14 cellular contexts compared by ENCODE assay signal in genomic region chr11:35066029-35066428, GRCh38.
DNase-seq lines count a peak whose midpoint lies in the region; ATAC-seq, FAIRE-seq and TF ChIP-seq lines count a peak whose summit lies in the region.
"Had no signal": no experiment of that assay in that cellular context is flagged by ENCODE, and none has a peak within 500 bp of the region (broad histone marks: within the 10 kb centered on the region; RNA-seq: fewer than 3 reads in every experiment).

No MANE protein-coding gene starts in this region.

- H3K9me1 ChIP-seq in IMR-90 (ENCODE audit: insufficient read depth, low read length): peaks cover 3% of the 10 kb centered on the region

- peak overlapping the region; percentile 76 for H3K23ac ChIP-seq in IMR-90 (ENCODE audit: low read depth, low read length)

- no peak overlapping the region for H2AK9ac ChIP-seq in IMR-90 (replicated peaks; ENCODE audit: low read depth, low read length, poor library complexity)

- 0 out of 2 replicates have a peak overlapping the region, but pooled peaks have one; percentile 40 for H4K5ac ChIP-seq in IMR-90 (ENCODE audit: low read depth, low read length)

- no peaks in the 10 kb centered on the region for H3K36me3 ChIP-seq in IMR-90 (ENCODE audit: control insufficient read depth, insufficient read depth, low read length)
- H3K36me3 ChIP-seq: colonic mucosa, upper lobe of left lung had no signal

- no TSS peak for BruUV-seq in IMR-90 (replicated peaks; lab: Mats Ljungman, UMichigan)

- intact Hi-C loops in CD4-positive, alpha-beta T cell (cut with DNase I, micrococcal nuclease): no loop called here
- intact Hi-C loops in IMR-90 (cut with micrococcal nuclease) (no loop called here), activated B cell treated with CpG ODN at 0.5 μM for 24 hours (cut with micrococcal nuclease) (loop anchor here (1.0 kb wide), 1 partner anchor 9 kb away; no protein-coding TSS in a partner anchor), natural killer cell (cut with micrococcal nuclease) (loop anchor here (2.0 kb wide), 1 partner anchor 15 kb away; no protein-coding TSS in a partner anchor)

- FAIRE-seq in RCC 7860 (lab: Jason Lieb, UNC): no peak

- H3K4me2 ChIP-seq in IMR-90 (ENCODE audit: low read depth, low read length): no peak overlapping the region

- peak overlapping the region; percentile 62 for H3K27ac Mint-ChIP-seq in CD4-positive, alpha-beta T cell
- H3K27ac Mint-ChIP-seq in activated B cell treated with CpG ODN at 0.5 μM for 24 hours (peak overlapping the region; percentile 78), natural killer cell (peak overlapping the region; percentile 81 to 84)

- peaks cover 26% of the 10 kb centered on the region for H3K4me1 Mint-ChIP-seq in CD4-positive, alpha-beta T cell (ENCODE audit: low read depth)
- peaks cover 56% of the 10 kb centered on the region for H3K4me1 Mint-ChIP-seq in activated B cell treated with CpG ODN at 0.5 μM for 24 hours
- H3K4me1 Mint-ChIP-seq in natural killer cell: peaks cover 36 to 37% of the 10 kb centered on the region in 2 donors

- ATAC-seq in CD4-positive, alpha-beta T cell (ENCODE audit: poor library complexity): no peak
- ATAC-seq in IMR-90 (ENCODE audit: low read depth): no peak
- ATAC-seq in activated B cell treated with CpG ODN at 0.5 μM for 24 hours (ENCODE audit: low read depth): peak; percentile 4
- ATAC-seq in natural killer cell: peak in 2 of 3 donors; percentile 26 to 32

- H3K79me1 ChIP-seq in IMR-90 (ENCODE audit: low read depth in 1 of 2, low read length in 2 of 2): no peaks in the 10 kb centered on the region; a peak in 1 of 4 replicates

- no peak for TF ChIP-seq RAD21 in IMR-90 (IDR thresholded peaks at IDR 0.05; ENCODE audit: low read length)

- peak overlapping the region; percentile 29; the same call in 1 of the 2 replicates for H4K91ac ChIP-seq in IMR-90 (ENCODE audit: insufficient read depth, low read depth, low read length)

- H3K36me3 Mint-ChIP-seq in CD4-positive, alpha-beta T cell (ENCODE audit: low read depth): peaks cover 17% of the 10 kb centered on the region
- H3K36me3 Mint-ChIP-seq in activated B cell treated with CpG ODN at 0.5 μM for 24 hours (ENCODE audit: low read depth) (peaks cover 10% of the 10 kb centered on the region), natural killer cell (peaks cover 15% of the 10 kb centered on the region)

- 0 out of 4 replicates have a peak overlapping the region, but pooled peaks of 1 of the 2 experiments have one; percentile 30 for H4K8ac ChIP-seq in IMR-90 (ENCODE audit: low read depth in 2 of 2, low read length in 2 of 2)

- dilution Hi-C loops in IMR-90 (cut with HindIII; ENCODE audit: low sequenced_read_pairs, unreplicated experiment): no loop called here

- CTCF ChIA-PET in CD4-positive, alpha-beta T cell (lab: Charles Lee): interaction anchor here (1.8 kb wide), 1 partner anchor 10 kb away, joined by 8 read pairs; no protein-coding TSS in a partner anchor
- CTCF ChIA-PET in IMR-90 (lab: Yijun Ruan, JAX) (no interaction called here), activated B cell treated with CpG ODN at 0.5 μM for 24 hours (lab: Charles Lee) (no interaction called here)

- H3K4me3 ChIP-seq in IMR-90 (ENCODE audit: insufficient read depth, low read depth, low read length): no peak overlapping the region
- H3K4me3 ChIP-seq: colonic mucosa, psoas muscle, upper lobe of left lung had no signal

- H3K9me3 ChIP-seq in CD4-positive, alpha-beta T cell (ENCODE audit: control insufficient read depth, low read length): peaks cover 9% of the 10 kb centered on the region
- H3K9me3 ChIP-seq in IMR-90 (ENCODE audit: control insufficient read depth, insufficient read depth, low read length): peaks cover 3% of the 10 kb centered on the region; the same call in 1 of the 2 replicates
- H3K9me3 ChIP-seq: colonic mucosa had no signal

- peak overlapping the region; percentile 53 for H3K14ac ChIP-seq in IMR-90 (replicated peaks; ENCODE audit: low read depth, low read length)

- H2BK15ac ChIP-seq in IMR-90 (ENCODE audit: low read depth, low read length): peak overlapping the region; percentile 43; the same call in 1 of the 3 replicates

- peak overlapping the region; percentile 85 for H2BK20ac ChIP-seq in IMR-90 (ENCODE audit: low read depth, low read length)

- TF ChIP-seq CTCF in CD4-positive, alpha-beta T cell (IDR thresholded peaks at IDR 0.05): no peak
- TF ChIP-seq CTCF in IMR-90 (conservative IDR thresholded peaks at IDR 0.05; ENCODE audit: low read depth, low read length): no peak
- TF ChIP-seq CTCF in activated B cell treated with CpG ODN at 0.5 μM for 24 hours (IDR thresholded peaks at IDR 0.05): no peak
- no peak for TF ChIP-seq CTCF in natural killer cell (IDR thresholded peaks at IDR 0.05)

- H3K56ac ChIP-seq in IMR-90 (ENCODE audit: extremely low read depth, insufficient read depth, low read length): no peak overlapping the region

- H2AK5ac ChIP-seq in IMR-90 (ENCODE audit: low read depth, low read length): peak overlapping the region; percentile 10; the same call in 1 of the 2 replicates

- H3K27me3 ChIP-seq in CD4-positive, alpha-beta T cell (ENCODE audit: control insufficient read depth, insufficient read depth, low read length): no peaks in the 10 kb centered on the region
- no peaks in the 10 kb centered on the region for H3K27me3 ChIP-seq in IMR-90 (ENCODE audit: control insufficient read depth, insufficient read depth, low read length)
- H3K27me3 ChIP-seq: colonic mucosa, upper lobe of left lung had no signal

- peak overlapping the region; percentile 9 for H2BK5ac ChIP-seq in IMR-90 (ENCODE audit: low read depth, low read length, poor library complexity, severe bottlenecking)

- peak overlapping the region; percentile 42; the same call in 1 of the 2 replicates for H3K18ac ChIP-seq in IMR-90 (ENCODE audit: low read depth, low read length)

- peaks cover 15% of the 10 kb centered on the region for H3K4me1 ChIP-seq in IMR-90 (ENCODE audit: control insufficient read depth, insufficient read depth, low read length)
- H3K4me1 ChIP-seq: colonic mucosa, psoas muscle had no signal

- no peak for TF ChIP-seq POLR2A in IMR-90 (IDR thresholded peaks at IDR 0.05; ENCODE audit: low read depth, low read length)

- H3K4me3 Mint-ChIP-seq in CD4-positive, alpha-beta T cell: peak overlapping the region; percentile 40
- H3K4me3 Mint-ChIP-seq in activated B cell treated with CpG ODN at 0.5 μM for 24 hours (peak overlapping the region; percentile 24), natural killer cell (peak overlapping the region; percentile 73)

- H3K27ac ChIP-seq in CD4-positive, alpha-beta T cell (ENCODE audit: low read depth, low read length): no peak overlapping the region
- no peak overlapping the region for H3K27ac ChIP-seq in IMR-90 (ENCODE audit: insufficient read depth, low read length)
- H3K27ac ChIP-seq: colonic mucosa, psoas muscle, upper lobe of left lung had no signal

- DNase-seq in CD4-positive, alpha-beta T cell: no peak
- DNase-seq in IMR-90 (no peak), activated B cell treated with CpG ODN at 0.5 μM for 24 hours (no peak), natural killer cell (no peak), RPMI8226 (no peak), HuH-7.5 (ENCODE audit: low spot score) (no peak), RCC 7860 (ENCODE audit: low spot score) (no peak)
- DNase-seq: colonic mucosa, erythroblast, hippocampal formation, left cardiac atrium, MM.1S, psoas muscle had no signal

- in situ Hi-C loops in IMR-90 (cut with MboI; ENCODE audit: low sequenced_read_pairs): no loop called here

- POLR2A ChIA-PET in CD4-positive, alpha-beta T cell (lab: Charles Lee): interaction anchor here (0.7 to 3.3 kb wide), 8 partner anchors 11 to 99 kb away, joined by 3 to 15 read pairs (median 4); no protein-coding TSS in a partner anchor
- POLR2A ChIA-PET in IMR-90 (lab: Charles Lee; ENCODE audit: unreplicated experiment): no interaction called here
- POLR2A ChIA-PET in activated B cell treated with CpG ODN at 0.5 μM for 24 hours (lab: Charles Lee): interaction anchor here (0.6 to 2.9 kb wide), 9 partner anchors 10 to 109 kb away, joined by 3 to 12 read pairs (median 4); no protein-coding TSS in a partner anchor

- H3K27me3 Mint-ChIP-seq in CD4-positive, alpha-beta T cell: no peaks in the 10 kb centered on the region
- H3K27me3 Mint-ChIP-seq in activated B cell treated with CpG ODN at 0.5 μM for 24 hours: no peaks in the 10 kb centered on the region
- peaks cover 4 to 13% of the 10 kb centered on the region in 2 donors for H3K27me3 Mint-ChIP-seq in natural killer cell (ENCODE audit: low read depth in 2 of 2)

- H2AFZ ChIP-seq in IMR-90 (replicated peaks; ENCODE audit: low read length, poor library complexity): no peak overlapping the region

- H3K9ac ChIP-seq in IMR-90 (ENCODE audit: low read depth, low read length): no peak overlapping the region

- peaks cover 4% of the 10 kb centered on the region for H3K9me3 Mint-ChIP-seq in CD4-positive, alpha-beta T cell
- H3K9me3 Mint-ChIP-seq in activated B cell treated with CpG ODN at 0.5 μM for 24 hours (peaks cover 7% of the 10 kb centered on the region), natural killer cell (peaks cover 6 to 9% of the 10 kb centered on the region in 2 donors)

- peak overlapping the region; percentile 57; the same call in 1 of the 2 replicates for H2BK120ac ChIP-seq in IMR-90 (ENCODE audit: low read depth, low read length)

- H3K4ac ChIP-seq in IMR-90 (ENCODE audit: low read depth, low read length): peak overlapping the region; percentile 60

- no peaks in the 10 kb centered on the region for H4K20me1 ChIP-seq in IMR-90 (ENCODE audit: insufficient read depth, low read length)

- WGBS in IMR-90 (ENCODE audit: extremely low coverage in 2 of 2, insufficient read length in 1 of 2), 2 experiments: no CpG with 5 or more reads among the region's 1 CpG

TF ChIP-seq in IMR-90, 13 proteins besides CTCF, POLR2A, EP300 and RAD21 (continues in another document):
- TF ChIP-seq, protein P1, sequence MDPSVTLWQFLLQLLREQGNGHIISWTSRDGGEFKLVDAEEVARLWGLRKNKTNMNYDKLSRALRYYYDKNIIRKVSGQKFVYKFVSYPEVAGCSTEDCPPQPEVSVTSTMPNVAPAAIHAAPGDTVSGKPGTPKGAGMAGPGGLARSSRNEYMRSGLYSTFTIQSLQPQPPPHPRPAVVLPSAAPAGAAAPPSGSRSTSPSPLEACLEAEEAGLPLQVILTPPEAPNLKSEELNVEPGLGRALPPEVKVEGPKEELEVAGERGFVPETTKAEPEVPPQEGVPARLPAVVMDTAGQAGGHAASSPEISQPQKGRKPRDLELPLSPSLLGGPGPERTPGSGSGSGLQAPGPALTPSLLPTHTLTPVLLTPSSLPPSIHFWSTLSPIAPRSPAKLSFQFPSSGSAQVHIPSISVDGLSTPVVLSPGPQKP (IDR thresholded peaks at IDR 0.05; ENCODE audit: borderline replicate concordance, low read depth, low read length): no peak
- TF ChIP-seq RFX5 (IDR thresholded peaks at IDR 0.05; ENCODE audit: low read depth, low read length) (no peak), MAFK (IDR thresholded peaks at IDR 0.05; ENCODE audit: low read depth, low read length) (no peak)

Comparison
In these comparisons a context has a peak if more than half of its experiments do, and no peak if none do; other contexts are left out.
1. ATAC-seq: peak in activated B cell treated with CpG ODN at 0.5 μM for 24 hours (single experiment) and natural killer cell (2 of 3); none in CD4-positive, alpha-beta T cell (single experiment) and IMR-90 (single experiment).
2. intact Hi-C loops: an anchor here in activated B cell treated with CpG ODN at 0.5 μM for 24 hours (1.0 kb wide) and natural killer cell (2.0 kb wide); none called in CD4-positive, alpha-beta T cell and IMR-90.
3. Peak in every context shown above with its lines, with median percentiles within 50 percentile points of each other: H3K27ac Mint-ChIP-seq and H3K4me3 Mint-ChIP-seq.